ENCODE assay signal across 6 cellular contexts in the genomic region with DNA sequence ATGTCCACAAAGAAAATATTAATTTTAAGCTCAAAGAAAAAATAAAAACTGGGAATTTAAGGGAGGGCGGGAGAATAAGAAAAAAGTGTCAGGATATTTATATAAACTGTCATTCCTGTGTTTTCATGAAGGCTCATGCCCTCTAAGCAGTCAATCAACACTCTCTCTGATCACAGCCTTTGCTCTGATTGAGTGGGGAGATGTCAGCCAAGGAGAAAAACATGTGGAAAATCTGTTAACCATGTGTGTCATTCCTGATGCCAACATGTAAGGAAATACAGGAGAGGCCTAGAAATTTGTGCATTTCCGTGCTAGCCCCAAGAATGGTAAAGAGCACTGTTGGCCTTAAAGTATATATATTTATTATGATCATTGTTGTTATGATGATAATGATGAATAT.
"Had no signal": no experiment of that assay in that cellular context is flagged by ENCODE, and none has a peak within 500 bp of the region (broad histone marks: within the 10 kb centered on the region; RNA-seq: fewer than 3 reads in every experiment).

No MANE protein-coding gene starts in this region.

- H3K36me3 Mint-ChIP-seq: IgD-negative memory B cell had no signal

- H3K36me3 ChIP-seq: HAP-1 had no signal

- H3K27me3 Mint-ChIP-seq: IgD-negative memory B cell had no signal

- H2AFZ ChIP-seq: GM23248 had no signal

- H3K4me1 Mint-ChIP-seq: IgD-negative memory B cell had no signal

- H3K27ac ChIP-seq: GM23248 had no signal

- H3K4me3 ChIP-seq: GM23248, HAP-1 had no signal

- H3K27ac Mint-ChIP-seq: IgD-negative memory B cell had no signal

- DNase-seq: GM23248, GOT3, H7, KBM-7 had no signal

- H3K9ac ChIP-seq: GM23248 had no signal

- H3K4me3 Mint-ChIP-seq: IgD-negative memory B cell had no signal

- H3K9me3 ChIP-seq: HAP-1 had no signal
